Comparison of ENCODE assay signal across 1 cellular context in the genomic region with DNA sequence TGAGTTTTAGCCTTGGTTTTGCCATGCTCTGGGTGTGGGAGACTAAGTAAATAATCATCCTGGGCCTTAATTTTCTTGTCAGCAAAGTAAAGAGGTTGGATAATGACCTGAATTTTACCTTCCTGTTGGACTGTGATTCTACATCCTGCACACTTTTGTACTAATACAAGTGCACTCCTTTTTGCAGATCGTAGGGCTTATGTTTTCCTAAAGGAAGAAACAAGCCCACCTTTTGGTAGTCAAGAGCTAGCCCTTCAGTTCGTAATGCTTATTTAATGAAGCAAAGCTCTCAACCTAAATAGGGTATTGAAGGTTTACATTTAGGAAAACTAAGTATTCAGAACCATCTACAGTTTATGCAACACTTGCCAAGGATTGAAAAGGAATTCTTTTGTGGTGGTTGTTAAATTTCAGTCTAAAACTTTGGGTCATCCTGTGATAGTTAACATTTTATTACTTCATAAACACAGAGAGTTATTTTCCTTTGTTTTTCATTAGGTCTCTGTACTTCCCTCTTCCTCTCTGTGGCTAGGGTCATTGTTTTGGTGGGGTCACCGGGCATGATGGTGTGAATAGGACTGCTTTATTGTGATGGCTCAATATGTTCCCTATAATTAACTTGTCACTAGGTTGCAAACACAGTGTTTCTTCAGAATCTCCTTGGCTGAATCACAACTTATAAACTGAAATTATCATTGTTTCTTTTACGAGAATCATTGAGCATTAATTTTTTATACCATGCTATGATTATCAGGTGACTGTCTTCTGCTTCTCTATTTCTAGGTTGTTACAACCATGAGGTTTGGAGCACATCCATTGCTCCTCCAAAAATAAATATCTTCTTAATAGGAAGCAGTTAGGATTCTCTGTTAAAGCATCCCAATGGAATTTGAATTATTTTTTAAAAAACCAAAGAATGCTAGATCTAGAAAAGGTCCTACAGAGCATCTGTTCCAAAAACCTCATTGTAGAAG.
TF ChIP-seq lines count a peak whose summit lies in the region.

No MANE protein-coding gene starts in this region.

TF ChIP-seq in WTC11, 78 proteins besides CTCF, POLR2A, EP300 and RAD21 (continued from another document):
- TF ChIP-seq, protein P1, sequence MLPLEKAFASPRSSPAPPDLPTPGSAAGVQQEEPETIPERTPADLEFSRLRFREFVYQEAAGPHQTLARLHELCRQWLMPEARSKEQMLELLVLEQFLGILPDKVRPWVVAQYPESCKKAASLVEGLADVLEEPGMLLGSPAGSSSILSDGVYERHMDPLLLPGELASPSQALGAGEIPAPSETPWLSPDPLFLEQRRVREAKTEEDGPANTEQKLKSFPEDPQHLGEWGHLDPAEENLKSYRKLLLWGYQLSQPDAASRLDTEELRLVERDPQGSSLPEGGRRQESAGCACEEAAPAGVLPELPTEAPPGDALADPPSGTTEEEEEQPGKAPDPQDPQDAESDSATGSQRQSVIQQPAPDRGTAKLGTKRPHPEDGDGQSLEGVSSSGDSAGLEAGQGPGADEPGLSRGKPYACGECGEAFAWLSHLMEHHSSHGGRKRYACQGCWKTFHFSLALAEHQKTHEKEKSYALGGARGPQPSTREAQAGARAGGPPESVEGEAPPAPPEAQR (CRISPR knock-in tag; IDR thresholded peaks at IDR 0.05): no peak
- TF ChIP-seq CBFB (CRISPR knock-in tag; IDR thresholded peaks at IDR 0.05; ENCODE audit: low read depth): no peak
- no peak for TF ChIP-seq MYBL2 (CRISPR knock-in tag; IDR thresholded peaks at IDR 0.05)
- no peak for TF ChIP-seq TCF7 (CRISPR knock-in tag; IDR thresholded peaks at IDR 0.05; ENCODE audit: low read depth)
- TF ChIP-seq, protein P2, sequence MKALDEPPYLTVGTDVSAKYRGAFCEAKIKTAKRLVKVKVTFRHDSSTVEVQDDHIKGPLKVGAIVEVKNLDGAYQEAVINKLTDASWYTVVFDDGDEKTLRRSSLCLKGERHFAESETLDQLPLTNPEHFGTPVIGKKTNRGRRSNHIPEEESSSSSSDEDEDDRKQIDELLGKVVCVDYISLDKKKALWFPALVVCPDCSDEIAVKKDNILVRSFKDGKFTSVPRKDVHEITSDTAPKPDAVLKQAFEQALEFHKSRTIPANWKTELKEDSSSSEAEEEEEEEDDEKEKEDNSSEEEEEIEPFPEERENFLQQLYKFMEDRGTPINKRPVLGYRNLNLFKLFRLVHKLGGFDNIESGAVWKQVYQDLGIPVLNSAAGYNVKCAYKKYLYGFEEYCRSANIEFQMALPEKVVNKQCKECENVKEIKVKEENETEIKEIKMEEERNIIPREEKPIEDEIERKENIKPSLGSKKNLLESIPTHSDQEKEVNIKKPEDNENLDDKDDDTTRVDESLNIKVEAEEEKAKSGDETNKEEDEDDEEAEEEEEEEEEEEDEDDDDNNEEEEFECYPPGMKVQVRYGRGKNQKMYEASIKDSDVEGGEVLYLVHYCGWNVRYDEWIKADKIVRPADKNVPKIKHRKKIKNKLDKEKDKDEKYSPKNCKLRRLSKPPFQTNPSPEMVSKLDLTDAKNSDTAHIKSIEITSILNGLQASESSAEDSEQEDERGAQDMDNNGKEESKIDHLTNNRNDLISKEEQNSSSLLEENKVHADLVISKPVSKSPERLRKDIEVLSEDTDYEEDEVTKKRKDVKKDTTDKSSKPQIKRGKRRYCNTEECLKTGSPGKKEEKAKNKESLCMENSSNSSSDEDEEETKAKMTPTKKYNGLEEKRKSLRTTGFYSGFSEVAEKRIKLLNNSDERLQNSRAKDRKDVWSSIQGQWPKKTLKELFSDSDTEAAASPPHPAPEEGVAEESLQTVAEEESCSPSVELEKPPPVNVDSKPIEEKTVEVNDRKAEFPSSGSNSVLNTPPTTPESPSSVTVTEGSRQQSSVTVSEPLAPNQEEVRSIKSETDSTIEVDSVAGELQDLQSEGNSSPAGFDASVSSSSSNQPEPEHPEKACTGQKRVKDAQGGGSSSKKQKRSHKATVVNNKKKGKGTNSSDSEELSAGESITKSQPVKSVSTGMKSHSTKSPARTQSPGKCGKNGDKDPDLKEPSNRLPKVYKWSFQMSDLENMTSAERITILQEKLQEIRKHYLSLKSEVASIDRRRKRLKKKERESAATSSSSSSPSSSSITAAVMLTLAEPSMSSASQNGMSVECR (CRISPR knock-in tag; IDR thresholded peaks at IDR 0.05; ENCODE audit: borderline replicate concordance): no peak
- TF ChIP-seq GRHL2 (CRISPR knock-in tag; IDR thresholded peaks at IDR 0.05; ENCODE audit: insufficient replicate concordance, severe bottlenecking): no peak
- TF ChIP-seq TP53 (CRISPR knock-in tag; IDR thresholded peaks at IDR 0.05): no peak
- TF ChIP-seq, protein P3, sequence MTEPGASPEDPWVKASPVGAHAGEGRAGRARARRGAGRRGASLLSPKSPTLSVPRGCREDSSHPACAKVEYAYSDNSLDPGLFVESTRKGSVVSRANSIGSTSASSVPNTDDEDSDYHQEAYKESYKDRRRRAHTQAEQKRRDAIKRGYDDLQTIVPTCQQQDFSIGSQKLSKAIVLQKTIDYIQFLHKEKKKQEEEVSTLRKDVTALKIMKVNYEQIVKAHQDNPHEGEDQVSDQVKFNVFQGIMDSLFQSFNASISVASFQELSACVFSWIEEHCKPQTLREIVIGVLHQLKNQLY (CRISPR knock-in tag; IDR thresholded peaks at IDR 0.05): no peak
- TF ChIP-seq, protein P4, sequence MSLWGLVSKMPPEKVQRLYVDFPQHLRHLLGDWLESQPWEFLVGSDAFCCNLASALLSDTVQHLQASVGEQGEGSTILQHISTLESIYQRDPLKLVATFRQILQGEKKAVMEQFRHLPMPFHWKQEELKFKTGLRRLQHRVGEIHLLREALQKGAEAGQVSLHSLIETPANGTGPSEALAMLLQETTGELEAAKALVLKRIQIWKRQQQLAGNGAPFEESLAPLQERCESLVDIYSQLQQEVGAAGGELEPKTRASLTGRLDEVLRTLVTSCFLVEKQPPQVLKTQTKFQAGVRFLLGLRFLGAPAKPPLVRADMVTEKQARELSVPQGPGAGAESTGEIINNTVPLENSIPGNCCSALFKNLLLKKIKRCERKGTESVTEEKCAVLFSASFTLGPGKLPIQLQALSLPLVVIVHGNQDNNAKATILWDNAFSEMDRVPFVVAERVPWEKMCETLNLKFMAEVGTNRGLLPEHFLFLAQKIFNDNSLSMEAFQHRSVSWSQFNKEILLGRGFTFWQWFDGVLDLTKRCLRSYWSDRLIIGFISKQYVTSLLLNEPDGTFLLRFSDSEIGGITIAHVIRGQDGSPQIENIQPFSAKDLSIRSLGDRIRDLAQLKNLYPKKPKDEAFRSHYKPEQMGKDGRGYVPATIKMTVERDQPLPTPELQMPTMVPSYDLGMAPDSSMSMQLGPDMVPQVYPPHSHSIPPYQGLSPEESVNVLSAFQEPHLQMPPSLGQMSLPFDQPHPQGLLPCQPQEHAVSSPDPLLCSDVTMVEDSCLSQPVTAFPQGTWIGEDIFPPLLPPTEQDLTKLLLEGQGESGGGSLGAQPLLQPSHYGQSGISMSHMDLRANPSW (CRISPR knock-in tag; conservative IDR thresholded peaks at IDR 0.05; ENCODE audit: low read depth): no peak
- no peak for TF ChIP-seq ZNF416 (CRISPR knock-in tag; IDR thresholded peaks at IDR 0.05)
- TF ChIP-seq SMAD4 (CRISPR knock-in tag; IDR thresholded peaks at IDR 0.05): no peak
- no peak for TF ChIP-seq TEAD4 (CRISPR knock-in tag; IDR thresholded peaks at IDR 0.05)
- no peak for TF ChIP-seq NFYB (CRISPR knock-in tag; conservative IDR thresholded peaks at IDR 0.05; ENCODE audit: low read depth)
- TF ChIP-seq NFATC4 (CRISPR knock-in tag; IDR thresholded peaks at IDR 0.05): no peak
